In genomic region chr5:431001-431710, GRCh38 we compare ENCODE assay signal across 8 cellular contexts. TPM values are rescaled to one million over a fixed set of nuclear protein-coding genes. Genes with fewer than 3 reads are reported as not detected.
DNase-seq lines count a peak whose midpoint lies in the region; ATAC-seq and TF ChIP-seq lines count a peak whose summit lies in the region.

No MANE protein-coding gene starts in this region.

- peak; percentile 80 for ATAC-seq in foreskin keratinocyte
- peak; percentile 47 for ATAC-seq in sciatic nerve

- POLR2A ChIA-PET in HEK293T (lab: Yijun Ruan, JAX), result interaction anchor here (1.1 to 2.2 kb wide), 2 partner anchors 17 to 114 kb away, joined by 5 to 6 read pairs; no protein-coding TSS in a partner anchor

- peak; percentile 65 for TF ChIP-seq CTCF in foreskin keratinocyte (conservative IDR thresholded peaks at IDR 0.05)

- CTCF ChIA-PET in HEK293T (lab: Yijun Ruan, JAX), result interaction anchor here (0.5 to 1.9 kb wide), 5 partner anchors 13 to 372 kb away, joined by 4 to 16 read pairs (median 5); partner anchors contain the start of gene AHRR

- no peak overlapping the region for H3K27ac ChIP-seq in foreskin keratinocyte

- peaks cover 2% of the 10 kb centered on the region for H3K27me3 ChIP-seq in foreskin keratinocyte

- no peaks in the 10 kb centered on the region for H3K4me1 ChIP-seq in foreskin keratinocyte

- intact Hi-C loops in sciatic nerve (cut with DNase I), result no loop called here

- peak; percentile 49 for DNase-seq in NCI-H2227 (lab: John Stamatoyannopoulos, UW; ENCODE audit: unreplicated experiment)
- no peak for DNase-seq in NCI-H2227 treated with DMSO at 0.1 percent for 48 hours (lab: John Stamatoyannopoulos, UW)
- DNase-seq in HEK293T (ENCODE audit: extremely low spot score), result peak; percentile 81
- DNase-seq in NCI-H345 (lab: John Stamatoyannopoulos, UW), result peak; percentile 64
- DNase-seq in activated T-cell treated with anti-CD3 and anti-CD28 coated beads for 48 hours (ENCODE audit: low read depth), result peak; percentile 48
- DNase-seq in foreskin keratinocyte, result no peak
- DNase-seq in sciatic nerve (ENCODE audit: low spot score), result peak; percentile 66
- no peak for DNase-seq in NCI-H226

TF ChIP-seq in HEK293T, 16 proteins besides CTCF, POLR2A, EP300 and RAD21:
- no peak for TF ChIP-seq FOXA1 (IDR thresholded peaks at IDR 0.05)
- no peak for TF ChIP-seq ZNF384 (IDR thresholded peaks at IDR 0.05)
- TF ChIP-seq FOXM1 (IDR thresholded peaks at IDR 0.05; ENCODE audit: borderline replicate concordance), result no peak
- no peak for TF ChIP-seq HDGF (IDR thresholded peaks at IDR 0.05; ENCODE audit: borderline replicate concordance)
- no peak for TF ChIP-seq TARDBP (IDR thresholded peaks at IDR 0.05)
- no peak for TF ChIP-seq BHLHE40 (IDR thresholded peaks at IDR 0.05; ENCODE audit: borderline replicate concordance)
- no peak for TF ChIP-seq SUZ12 (IDR thresholded peaks at IDR 0.05)
- TF ChIP-seq L3MBTL2 (conservative IDR thresholded peaks at IDR 0.05), result no peak
- no peak for TF ChIP-seq PKNOX1 (IDR thresholded peaks at IDR 0.05)

RNA-seq across cellular contexts. Expression of gene EXOC3, which starts 11.8 kb away (rescaled TPM):
- 22.0 and 23.1 TPM in 2 replicates for total RNA-seq in foreskin keratinocyte
- 15.3 and 16.1 TPM in 2 replicates for polyA plus RNA-seq in foreskin keratinocyte
- 58.4 TPM for total RNA-seq in sciatic nerve

Comparison
In these comparisons a context has a peak if more than half of its experiments do, and no peak if none do; other contexts are left out.
1. DNase-seq: peak in NCI-H2227 (single experiment), HEK293T (single experiment), NCI-H345 (single experiment), activated T-cell treated with anti-CD3 and anti-CD28 coated beads for 48 hours (single experiment) and sciatic nerve (single experiment); none in NCI-H2227 treated with DMSO at 0.1 percent for 48 hours (single experiment), foreskin keratinocyte (0 of 2) and NCI-H226 (single experiment).